In the genomic region with DNA sequence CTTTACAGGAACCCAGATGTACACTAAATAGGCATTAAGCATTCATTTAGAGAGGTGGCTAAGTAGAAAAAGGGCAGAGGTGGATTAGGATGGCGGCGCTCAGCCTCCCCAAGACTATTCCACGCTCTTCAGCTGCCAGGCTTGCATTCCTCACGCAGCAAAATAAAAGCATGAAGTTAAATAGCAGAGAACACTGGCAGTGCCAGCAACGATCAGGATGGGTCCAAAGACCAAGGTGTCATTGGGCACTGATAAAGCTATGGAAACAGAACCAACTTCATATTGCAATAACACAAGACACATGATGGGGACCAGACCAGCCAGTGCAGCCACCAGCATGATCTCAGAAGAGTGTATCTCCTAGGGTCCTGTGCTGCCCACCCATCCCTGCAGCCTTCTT, we compare ENCODE assay signal across 24 cellular contexts. TPM values are rescaled to one million over a fixed set of nuclear protein-coding genes. Genes with fewer than 3 reads are reported as not detected.
DNase-seq lines count a peak whose midpoint lies in the region; ATAC-seq, FAIRE-seq and TF ChIP-seq lines count a peak whose summit lies in the region.
"Had no signal": no experiment of that assay in that cellular context is flagged by ENCODE, and none has a peak within 500 bp of the region (broad histone marks: within the 10 kb centered on the region; RNA-seq: fewer than 3 reads in every experiment).

No MANE protein-coding gene starts in this region.

- H3K9me3 Mint-ChIP-seq in activated naive CD4-positive, alpha-beta T cell treated with anti-CD3 and anti-CD28 coated beads, Interleukin-2, amount 10 ng/mL, durations not matched to agents 7 days and 5 days: no peaks in the 10 kb centered on the region
- peaks cover 0 to 3% of the 10 kb centered on the region in 2 donors for H3K9me3 Mint-ChIP-seq in activated naive CD4-positive, alpha-beta T cell treated with anti-CD3 and anti-CD28 coated beads, Interleukin-2, amount 50 U/mL, for 72 hours
- H3K9me3 Mint-ChIP-seq in naive thymus-derived CD8-positive, alpha-beta T cell: no peaks in the 10 kb centered on the region
- H3K9me3 Mint-ChIP-seq: CD4-positive, alpha-beta T cell; CD8-positive, alpha-beta memory T cell; GM23338; H9 had no signal

- 24% methylated on average over 3 of the region's 5 CpGs for WGBS in right lobe of liver (ENCODE audit: insufficient coverage, low coverage, low lambda C conversion rate, missing lambda C conversion rate)
- 27 to 70% (median 29%) methylated on average over 5 of the region's 5 CpGs for WGBS in small intestine, 3 donors

- H3K4me1 ChIP-seq in right lobe of liver (peaks cover 0 to 11% (median 0%) of the 10 kb centered on the region in 4 donors), small intestine (ENCODE audit: control insufficient read depth in 2 of 2, insufficient read depth in 1 of 2, low read depth in 1 of 2, low read length in 1 of 2) (no peaks in the 10 kb centered on the region)
- H3K4me1 ChIP-seq: BE2C had no signal

- POLR2A ChIA-PET in naive thymus-derived CD8-positive, alpha-beta T cell (lab: Charles Lee): no interaction called here

- DNase-seq in activated naive CD4-positive, alpha-beta T cell treated with anti-CD3 and anti-CD28 coated beads, Interleukin-2, amount 10 ng/mL, durations not matched to agents 7 days and 5 days: no peak
- DNase-seq in activated naive CD4-positive, alpha-beta T cell treated with anti-CD3 and anti-CD28 coated beads, Interleukin-2, amount 50 U/mL, for 72 hours (ENCODE audit: low spot score in 2 of 2): no peak
- DNase-seq in right lobe of liver (peak; percentile 46 to 80 (median 62)), small intestine (peak; percentile 69), HK-2 (ENCODE audit: unreplicated experiment) (no peak)
- no peak for DNase-seq in naive thymus-derived CD8-positive, alpha-beta T cell
- DNase-seq: BE2C; CD4-positive, alpha-beta T cell; CD8-positive, alpha-beta memory T cell; DMS 273 treated with DMSO at 0.1 percent for 48 hours; DMS79; GDM1; H9 had no signal

- H3K27ac ChIP-seq in VCaP: peak overlapping the region; percentile 85; the same call in 1 of the 2 replicates
- H3K27ac ChIP-seq in right lobe of liver: peak overlapping the region; percentile 19 to 28 (median 27)
- no peak overlapping the region for H3K27ac ChIP-seq in small intestine (ENCODE audit: low read depth in 1 of 2, low read length in 1 of 2)
- H3K27ac ChIP-seq: 22Rv1; BLaER1 treated with 17β-estradiol and CSF1 and Interleukin-3, amounts not matched to agents 10 nM and 100 nM had no signal

- H3K36me3 ChIP-seq in right lobe of liver: no peaks in the 10 kb centered on the region
- no peaks in the 10 kb centered on the region for H3K36me3 ChIP-seq in small intestine (ENCODE audit: control insufficient read depth in 2 of 2, insufficient read depth in 2 of 2, low read length in 2 of 2)
- H3K36me3 ChIP-seq: BE2C; BLaER1 treated with 17β-estradiol and CSF1 and Interleukin-3, amounts not matched to agents 10 nM and 100 nM had no signal

- CTCF ChIA-PET in activated naive CD4-positive, alpha-beta T cell treated with anti-CD3 and anti-CD28 coated beads, Interleukin-2, amount 10 ng/mL, durations not matched to agents 7 days and 5 days (lab: Charles Lee): interaction anchor here (0.8 kb wide), 1 partner anchor 38 kb away, joined by 3 read pairs; no protein-coding TSS in a partner anchor

- no peak for FAIRE-seq in small intestine (lab: Jason Lieb, UNC)
- FAIRE-seq: A204.1, D721Med, GM12878, GM18507 had no signal

- H3K4me3 ChIP-seq in right lobe of liver: no peak overlapping the region
- no peak overlapping the region for H3K4me3 ChIP-seq in small intestine (ENCODE audit: low read depth in 1 of 2, low read length in 2 of 2)
- H3K4me3 ChIP-seq: BLaER1 treated with 17β-estradiol and CSF1 and Interleukin-3, amounts not matched to agents 10 nM and 100 nM; GM12878; GM23338 had no signal

- H3K27me3 Mint-ChIP-seq in activated naive CD4-positive, alpha-beta T cell treated with anti-CD3 and anti-CD28 coated beads, Interleukin-2, amount 10 ng/mL, durations not matched to agents 7 days and 5 days: no peaks in the 10 kb centered on the region
- no peaks in the 10 kb centered on the region for H3K27me3 Mint-ChIP-seq in naive thymus-derived CD8-positive, alpha-beta T cell
- H3K27me3 Mint-ChIP-seq: CD4-positive, alpha-beta T cell; CD8-positive, alpha-beta memory T cell had no signal

- H3K36me3 Mint-ChIP-seq in activated naive CD4-positive, alpha-beta T cell treated with anti-CD3 and anti-CD28 coated beads, Interleukin-2, amount 10 ng/mL, durations not matched to agents 7 days and 5 days: peaks cover 68% of the 10 kb centered on the region
- peaks cover 6 to 36% of the 10 kb centered on the region in 2 donors for H3K36me3 Mint-ChIP-seq in activated naive CD4-positive, alpha-beta T cell treated with anti-CD3 and anti-CD28 coated beads, Interleukin-2, amount 50 U/mL, for 72 hours
- peaks cover 9 to 47% (median 21%) of the 10 kb centered on the region in 3 donors for H3K36me3 Mint-ChIP-seq in naive thymus-derived CD8-positive, alpha-beta T cell

- TF ChIP-seq CTCF in VCaP (conservative IDR thresholded peaks at IDR 0.05) (no peak), right lobe of liver (IDR thresholded peaks at IDR 0.05) (no peak)

- H3K27ac Mint-ChIP-seq in activated naive CD4-positive, alpha-beta T cell treated with anti-CD3 and anti-CD28 coated beads, Interleukin-2, amount 10 ng/mL, durations not matched to agents 7 days and 5 days: peak overlapping the region; percentile 14
- no peak overlapping the region for H3K27ac Mint-ChIP-seq in activated naive CD4-positive, alpha-beta T cell treated with anti-CD3 and anti-CD28 coated beads, Interleukin-2, amount 50 U/mL, for 72 hours
- no peak overlapping the region for H3K27ac Mint-ChIP-seq in naive thymus-derived CD8-positive, alpha-beta T cell
- H3K27ac Mint-ChIP-seq: CD4-positive, alpha-beta T cell; GM23338; H9 had no signal

- no peak overlapping the region for H3K4me3 Mint-ChIP-seq in activated naive CD4-positive, alpha-beta T cell treated with anti-CD3 and anti-CD28 coated beads, Interleukin-2, amount 10 ng/mL, durations not matched to agents 7 days and 5 days
- no peak overlapping the region for H3K4me3 Mint-ChIP-seq in naive thymus-derived CD8-positive, alpha-beta T cell
- H3K4me3 Mint-ChIP-seq: CD14-positive monocyte; CD4-positive, alpha-beta T cell; CD8-positive, alpha-beta memory T cell; GM23338; H9 had no signal

- H3K4me1 Mint-ChIP-seq in activated naive CD4-positive, alpha-beta T cell treated with anti-CD3 and anti-CD28 coated beads, Interleukin-2, amount 10 ng/mL, durations not matched to agents 7 days and 5 days: peaks cover 50% of the 10 kb centered on the region
- H3K4me1 Mint-ChIP-seq in naive thymus-derived CD8-positive, alpha-beta T cell: peaks cover 0 to 11% (median 2%) of the 10 kb centered on the region in 4 donors

- intact Hi-C loops in right lobe of liver (cut with DNase I): no loop called here

- TF ChIP-seq POLR2A in right lobe of liver (IDR thresholded peaks at IDR 0.05) (peak; percentile 45), GM18505 (IDR thresholded peaks at IDR 0.05; ENCODE audit: borderline replicate concordance, extremely low read depth, insufficient read depth, insufficient read length) (no peak)

- H3K27me3 ChIP-seq in right lobe of liver: no peaks in the 10 kb centered on the region
- no peaks in the 10 kb centered on the region for H3K27me3 ChIP-seq in small intestine (ENCODE audit: control insufficient read depth in 2 of 2, insufficient read depth in 2 of 2, low read length in 2 of 2)
- H3K27me3 ChIP-seq: BE2C; BLaER1 treated with 17β-estradiol and CSF1 and Interleukin-3, amounts not matched to agents 10 nM and 100 nM had no signal

- H3K9me3 ChIP-seq in right lobe of liver (no peaks in the 10 kb centered on the region), small intestine (ENCODE audit: control insufficient read depth, low read depth) (no peaks in the 10 kb centered on the region)
- H3K9me3 ChIP-seq: BE2C; BLaER1 treated with 17β-estradiol and CSF1 and Interleukin-3, amounts not matched to agents 10 nM and 100 nM had no signal

- ATAC-seq in activated naive CD4-positive, alpha-beta T cell treated with anti-CD3 and anti-CD28 coated beads, Interleukin-2, amount 50 U/mL, for 72 hours: no peak
- ATAC-seq in right lobe of liver: peak; percentile 85 to 92 (median 90)
- no peak for ATAC-seq in GM18505 (IDR thresholded peaks at IDR 0.05; ENCODE audit: unreplicated experiment)
- no peak for ATAC-seq in naive thymus-derived CD8-positive, alpha-beta T cell
- ATAC-seq: GM12878, GM23338, HCT116 had no signal

RNA-seq across cellular contexts. Expression of a gene that starts 42.0 kb away (rescaled TPM):
- 10 to 100 TPM; 13.8 to 24.0 TPM for total RNA-seq in activated naive CD4-positive, alpha-beta T cell treated with anti-CD3 and anti-CD28 coated beads, Interleukin-2, amount 50 U/mL, for 72 hours
- 1 to 10 TPM in 4 of 6 experiments, under 1 TPM in 1, not detected in 1; 0.29 to 2.8 (median 1.2) TPM for total RNA-seq in right lobe of liver
- 1 to 10 TPM in 2 of 3 donors, not detected in 1; 1.4 to 2.2 TPM for polyA plus RNA-seq in small intestine
- total RNA-seq in naive thymus-derived CD8-positive, alpha-beta T cell: 1 to 10 TPM; 7.8 to 9.4 TPM
- polyA plus RNA-seq in naive thymus-derived CD8-positive, alpha-beta T cell: 10 to 100 TPM; 18.2 to 26.9 (median 21.5) TPM
- total RNA-seq: GM23338, H9 had no signal
- polyA plus RNA-seq: GM23338 had no signal

Comparison
In these comparisons a context has a peak if more than half of its experiments do, and no peak if none do; other contexts are left out.
1. DNase-seq: peak in right lobe of liver (3 of 3) and small intestine (single experiment); none in activated naive CD4-positive, alpha-beta T cell treated with anti-CD3 and anti-CD28 coated beads, Interleukin-2, amount 10 ng/mL, durations not matched to agents 7 days and 5 days (single experiment), activated naive CD4-positive, alpha-beta T cell treated with anti-CD3 and anti-CD28 coated beads, Interleukin-2, amount 50 U/mL, for 72 hours (0 of 2), naive thymus-derived CD8-positive, alpha-beta T cell (0 of 10) and HK-2 (single experiment).
2. ATAC-seq: peak in right lobe of liver (4 of 4); none in activated naive CD4-positive, alpha-beta T cell treated with anti-CD3 and anti-CD28 coated beads, Interleukin-2, amount 50 U/mL, for 72 hours (0 of 2), GM18505 (single experiment) and naive thymus-derived CD8-positive, alpha-beta T cell (0 of 2).
3. H3K27ac ChIP-seq: peak in VCaP (single experiment) and right lobe of liver (3 of 3); none in small intestine (0 of 2).